Comparison of ENCODE assay signal across 1 cellular context in the genomic region with DNA sequence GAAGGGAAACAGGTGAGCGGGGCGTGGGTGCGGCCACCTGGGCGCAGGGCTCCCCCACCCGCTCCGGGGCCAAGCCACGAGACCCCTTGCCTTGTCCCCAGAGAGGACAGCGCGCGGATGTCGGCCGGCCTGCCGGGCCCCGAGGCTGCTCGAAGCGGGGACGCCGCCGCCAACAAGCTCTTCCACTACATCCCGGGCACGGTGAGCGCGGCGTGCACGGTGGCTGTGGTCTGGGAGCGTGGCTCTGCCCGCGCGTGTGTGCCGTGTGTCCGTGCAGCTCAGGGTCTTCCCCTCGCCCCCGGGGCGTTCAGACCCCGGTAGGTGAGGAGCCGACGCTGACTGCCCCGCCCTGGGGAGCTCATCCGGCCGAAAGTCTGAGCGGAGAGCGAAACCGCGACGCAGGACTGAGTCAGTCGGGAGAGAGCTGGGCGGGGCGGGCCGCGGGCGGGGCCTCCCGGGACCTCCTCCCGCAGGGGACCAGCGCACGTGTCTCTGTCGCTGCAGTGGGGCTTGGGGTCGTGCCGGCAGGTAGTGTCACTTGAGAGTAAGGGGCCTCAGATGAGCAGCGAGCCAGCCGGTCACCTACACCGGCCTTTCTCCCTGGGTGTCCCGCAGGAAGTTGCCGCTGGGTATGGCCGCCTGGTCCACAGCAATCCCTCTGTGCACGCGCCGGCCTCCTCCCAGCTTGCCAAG.
TF ChIP-seq lines count a peak whose summit lies in the region.

No MANE protein-coding gene starts in this region.

TF ChIP-seq in GM12878, 131 proteins besides CTCF, POLR2A, EP300 and RAD21:
- no peak for TF ChIP-seq NFXL1 (IDR thresholded peaks at IDR 0.05; ENCODE audit: borderline replicate concordance)
- TF ChIP-seq POU2F2 (IDR thresholded peaks at IDR 0.05; ENCODE audit: borderline replicate concordance, low read depth, low read length) = no peak
- TF ChIP-seq SMARCA5 (IDR thresholded peaks at IDR 0.05) = peak; percentile 19; the same call in 1 of the 2 replicates
- TF ChIP-seq YBX1 (IDR thresholded peaks at IDR 0.05) = no peak
- TF ChIP-seq FOXK2 (IDR thresholded peaks at IDR 0.05) = no peak
- peak; percentile 69 for TF ChIP-seq MEF2B (IDR thresholded peaks at IDR 0.05; ENCODE audit: partially characterized antibody, poor library complexity, severe bottlenecking)
- no peak for TF ChIP-seq SMC3 (IDR thresholded peaks at IDR 0.05; ENCODE audit: borderline replicate concordance, low read length)
- TF ChIP-seq WRNIP1 (IDR thresholded peaks at IDR 0.05; ENCODE audit: borderline replicate concordance, low read depth, low read length) = no peak
- no peak for TF ChIP-seq CREB1 (IDR thresholded peaks at IDR 0.05; ENCODE audit: low read depth)
- TF ChIP-seq BACH1 (IDR thresholded peaks at IDR 0.05; ENCODE audit: borderline replicate concordance) = peak; percentile 61
- TF ChIP-seq RUNX3 (IDR thresholded peaks at IDR 0.05; ENCODE audit: low read length) = peak; percentile 59
- peak; percentile 63 for TF ChIP-seq DPF2 (IDR thresholded peaks at IDR 0.05)
- TF ChIP-seq GATAD2B (conservative IDR thresholded peaks at IDR 0.05; ENCODE audit: low read depth) = peak; percentile 76; the same call in 1 of the 2 replicates
- TF ChIP-seq IKZF2 (IDR thresholded peaks at IDR 0.05) = peak in 1 of 2 experiments; percentile 25; a peak in 1 of 4 replicates
- peak; percentile 77 to 91; a peak in 3 of 4 replicates for TF ChIP-seq BHLHE40 (IDR thresholded peaks at IDR 0.05; ENCODE audit: borderline replicate concordance in 1 of 2, low read depth in 2 of 2, low read length in 1 of 2)
- no peak for TF ChIP-seq HCFC1 (IDR thresholded peaks at IDR 0.05; ENCODE audit: low read length)
- no peak for TF ChIP-seq PAX8 (IDR thresholded peaks at IDR 0.05)
- TF ChIP-seq IKZF1 (conservative IDR thresholded peaks at IDR 0.05) = peak; percentile 52
- peak; percentile 3; the same call in 1 of the 2 replicates for TF ChIP-seq TCF12 (IDR thresholded peaks at IDR 0.05; ENCODE audit: low read depth, low read length)
- no peak for TF ChIP-seq PAX5 (IDR thresholded peaks at IDR 0.05; ENCODE audit: borderline replicate concordance, low read depth, low read length)
- no peak for TF ChIP-seq E4F1 (IDR thresholded peaks at IDR 0.05; ENCODE audit: borderline replicate concordance, partially characterized antibody)
